8 cellular contexts compared by ENCODE assay signal in genomic region chr6:5078121-5078695, GRCh38. TPM values are rescaled to one million over a fixed set of nuclear protein-coding genes. Genes with fewer than 3 reads are reported as not detected.
DNase-seq lines count a peak whose midpoint lies in the region; ATAC-seq and TF ChIP-seq lines count a peak whose summit lies in the region.

No MANE protein-coding gene starts in this region.

- ATAC-seq in HG03095 (IDR thresholded peaks at IDR 0.05; ENCODE audit: unreplicated experiment) (peak; percentile 69), GM19035 (IDR thresholded peaks at IDR 0.05; ENCODE audit: unreplicated experiment) (no peak)

- in situ Hi-C loops in GM13977 (cut with MboI; ENCODE audit: low pct_unique_long_range_greater_than_20kb, low sequenced_read_pairs, unreplicated experiment), result no loop called here

- peak; percentile 37 for TF ChIP-seq CTCF in GM13977 (IDR thresholded peaks at IDR 0.05; ENCODE audit: extremely low read depth, insufficient read depth, missing control alignments)

- peak; percentile 60 for DNase-seq in GM13977 (ENCODE audit: low spot score)
- peak; percentile 37 for DNase-seq in RPMI7951 (ENCODE audit: low read depth)
- DNase-seq in iris pigment epithelial cell (ENCODE audit: low read depth), result peak; percentile 41
- DNase-seq in activated gamma-delta T cell treated with Interleukin-2 at 50 U/mL for 16 hours, result no peak
- no peak for DNase-seq in NCI-H2196 treated with DMSO at 0.1 percent for 48 hours (lab: John Stamatoyannopoulos, UW; ENCODE audit: unreplicated experiment)
- DNase-seq in activated CD8-positive, alpha-beta memory T cell treated with anti-CD3 and anti-CD28 coated beads for 24 hours, result no peak

RNA-seq across cellular contexts. Expression of gene PPP1R3G, which starts 6.9 kb away (rescaled TPM):
- 0.60 and 2.0 TPM in 2 replicates for total RNA-seq in RPMI7951 (2014; rRNA removed; shearing (Covaris generic))

Comparison
In these comparisons a context has a peak if more than half of its experiments do, and no peak if none do; other contexts are left out.
1. DNase-seq: peak in GM13977 (single experiment), RPMI7951 (single experiment) and iris pigment epithelial cell (single experiment); none in activated gamma-delta T cell treated with Interleukin-2 at 50 U/mL for 16 hours (single experiment), NCI-H2196 treated with DMSO at 0.1 percent for 48 hours (single experiment) and activated CD8-positive, alpha-beta memory T cell treated with anti-CD3 and anti-CD28 coated beads for 24 hours (single experiment).